ENCODE assay signal across 10 cellular contexts in genomic region chr3:69011331-69011730, GRCh38. TPM values are rescaled to one million over a fixed set of nuclear protein-coding genes. Genes with fewer than 3 reads are reported as not detected.
DNase-seq lines count a peak whose midpoint lies in the region; ATAC-seq and TF ChIP-seq lines count a peak whose summit lies in the region.
"Had no signal": no experiment of that assay in that cellular context is flagged by ENCODE, and none has a peak within 500 bp of the region (broad histone marks: within the 10 kb centered on the region; RNA-seq: fewer than 3 reads in every experiment).

No MANE protein-coding gene starts in this region.

- ATAC-seq in HG03108 (IDR thresholded peaks at IDR 0.05; ENCODE audit: unreplicated experiment) (no peak), HG03565 (IDR thresholded peaks at IDR 0.05; ENCODE audit: unreplicated experiment) (no peak), HG03139 (IDR thresholded peaks at IDR 0.05; ENCODE audit: unreplicated experiment) (no peak)

- H3K27ac ChIP-seq in stomach, result peak overlapping the region in 4 of 5 donors; percentile 97 to 99 (median 98)

- H3K9me3 Mint-ChIP-seq in T-helper 1 cell treated with Interleukin-12 subunit alpha and Interleukin-12 subunit beta and Interleukin-4 antibody, amounts not matched to agents 30 μg/mL and 1 μg/mL, for 36 hours, result no peaks in the 10 kb centered on the region

- H3K36me3 ChIP-seq in stomach, result peaks cover 7 to 32% (median 30%) of the 10 kb centered on the region in 4 donors

- no peaks in the 10 kb centered on the region for H3K9me3 ChIP-seq in stomach

- no peak overlapping the region for H3K27ac Mint-ChIP-seq in T-helper 1 cell treated with Interleukin-12 subunit alpha and Interleukin-12 subunit beta and Interleukin-4 antibody, amounts not matched to agents 30 μg/mL and 1 μg/mL, for 36 hours

- peak overlapping the region; percentile 53 for H3K4me3 Mint-ChIP-seq in T-helper 1 cell treated with Interleukin-12 subunit alpha and Interleukin-12 subunit beta and Interleukin-4 antibody, amounts not matched to agents 30 μg/mL and 1 μg/mL, for 36 hours

- no peak for TF ChIP-seq EP300 in stomach (IDR thresholded peaks at IDR 0.05)

- H3K4me1 Mint-ChIP-seq in T-helper 1 cell treated with Interleukin-12 subunit alpha and Interleukin-12 subunit beta and Interleukin-4 antibody, amounts not matched to agents 30 μg/mL and 1 μg/mL, for 36 hours (ENCODE audit: low read depth), result peaks cover 22% of the 10 kb centered on the region

- H3K4me3 ChIP-seq in stomach, result no peak overlapping the region

- DNase-seq in T-helper 1 cell (no peak), astrocyte of the hippocampus (ENCODE audit: low read depth, low spot score) (peak; percentile 16), kidney tubule cell (ENCODE audit: low spot score) (peak; percentile 6), stomach (no peak)
- DNase-seq: DMS79, NCI-H1417 treated with DMSO at 0.1 percent for 48 hours had no signal

- no peaks in the 10 kb centered on the region for H3K27me3 Mint-ChIP-seq in T-helper 1 cell treated with Interleukin-12 subunit alpha and Interleukin-12 subunit beta and Interleukin-4 antibody, amounts not matched to agents 30 μg/mL and 1 μg/mL, for 36 hours (ENCODE audit: low read depth)

- no peaks in the 10 kb centered on the region for H3K27me3 ChIP-seq in stomach

- H3K36me3 Mint-ChIP-seq in T-helper 1 cell treated with Interleukin-12 subunit alpha and Interleukin-12 subunit beta and Interleukin-4 antibody, amounts not matched to agents 30 μg/mL and 1 μg/mL, for 36 hours (ENCODE audit: low read depth), result peaks cover 7% of the 10 kb centered on the region

- TF ChIP-seq CTCF in stomach (IDR thresholded peaks at IDR 0.05), result no peak

- TF ChIP-seq POLR2A in stomach (IDR thresholded peaks at IDR 0.05), result no peak

- H3K4me1 ChIP-seq in stomach, result peaks cover 17 to 41% (median 29%) of the 10 kb centered on the region in 4 donors

- intact Hi-C loops in stomach (cut with DNase I; ENCODE audit: low total_unique reads), result no loop called here

- WGBS in stomach, 5 donors, result 93 to 99% (median 97%) methylated on average over 6 of the region's 6 CpGs

RNA-seq across cellular contexts. Expression of gene EOGT, which starts 2.2 kb away (rescaled TPM):
- 10 to 100 TPM in 4 of 5 donors, 1 to 10 TPM in 1; 4.6 to 80.5 (median 44.2) TPM for total RNA-seq in stomach
- 10 to 100 TPM in 1 of 3 donors, 1 to 10 TPM in 2; 7.1 to 17.4 (median 7.2) TPM for polyA plus RNA-seq in stomach

RNA-seq across cellular contexts. Expression of gene TMF1, which starts 40.8 kb away (rescaled TPM):
- 10 to 100 TPM; 12.2 to 53.8 (median 33.6) TPM for total RNA-seq in stomach
- polyA plus RNA-seq in stomach, result 1 to 10 TPM; 6.0 to 7.5 (median 6.3) TPM

Comparison
In these comparisons a context has a peak if more than half of its experiments do, and no peak if none do; other contexts are left out.
1. DNase-seq: peak in astrocyte of the hippocampus (single experiment) and kidney tubule cell (single experiment); none in T-helper 1 cell (0 of 5) and stomach (single experiment).